ENCODE assay signal across 9 cellular contexts in genomic region chr12:3097186-3097804, GRCh38. TPM values are rescaled to one million over a fixed set of nuclear protein-coding genes. Genes with fewer than 3 reads are reported as not detected.
DNase-seq lines count a peak whose midpoint lies in the region; ATAC-seq and TF ChIP-seq lines count a peak whose summit lies in the region.
"Had no signal": no experiment of that assay in that cellular context is flagged by ENCODE, and none has a peak within 500 bp of the region (broad histone marks: within the 10 kb centered on the region; RNA-seq: fewer than 3 reads in every experiment).

No MANE protein-coding gene starts in this region.

- H3K4me1 Mint-ChIP-seq in MCF 10A (ENCODE audit: insufficient read depth, unreplicated experiment), result peaks cover 25% of the 10 kb centered on the region
- peaks cover 53% of the 10 kb centered on the region for H3K4me1 Mint-ChIP-seq in endothelial cell (ENCODE audit: unreplicated experiment)
- peaks cover 25% of the 10 kb centered on the region for H3K4me1 Mint-ChIP-seq in mesothelial cell of epicardium

- peaks cover 6% of the 10 kb centered on the region for H3K36me3 Mint-ChIP-seq in MCF 10A (ENCODE audit: insufficient read depth, unreplicated experiment)
- H3K36me3 Mint-ChIP-seq in endothelial cell (ENCODE audit: low read depth, unreplicated experiment), result peaks cover 27% of the 10 kb centered on the region
- H3K36me3 Mint-ChIP-seq in mesothelial cell of epicardium, result peaks cover 20% of the 10 kb centered on the region

- 0 to 4% methylated on average over 10 of the region's 10 CpGs for WGBS in aorta, 2 donors

- peak; percentile 86 for ATAC-seq in aorta (ENCODE audit: low FRiP score)
- ATAC-seq in HG02840 (IDR thresholded peaks at IDR 0.05; ENCODE audit: low FRiP score, unreplicated experiment), result no peak
- no peak for ATAC-seq in GM18861 (IDR thresholded peaks at IDR 0.05; ENCODE audit: unreplicated experiment)
- no peak for ATAC-seq in HG03460 (IDR thresholded peaks at IDR 0.05; ENCODE audit: unreplicated experiment)

- H3K4me3 ChIP-seq in breast epithelium, result peak overlapping the region in 1 of 3 donors; percentile 45
- H3K4me3 ChIP-seq in aorta (ENCODE audit: low read length in 2 of 2), result no peak overlapping the region

- H3K27ac Mint-ChIP-seq in MCF 10A (ENCODE audit: low read depth, unreplicated experiment), result no peak overlapping the region
- H3K27ac Mint-ChIP-seq in endothelial cell (ENCODE audit: unreplicated experiment), result peak overlapping the region; percentile 44
- peak overlapping the region; percentile 86 for H3K27ac Mint-ChIP-seq in mesothelial cell of epicardium

- CTCF ChIA-PET in MCF 10A (lab: Yijun Ruan, JAX), result interaction anchor here (0.6 to 2.6 kb wide), 3 partner anchors 9 to 71 kb away, joined by 3 to 7 read pairs (median 4); no protein-coding TSS in a partner anchor

- H3K27me3 ChIP-seq in breast epithelium (no peaks in the 10 kb centered on the region), aorta (ENCODE audit: control insufficient read depth in 1 of 2, insufficient read depth in 2 of 2, low read length in 1 of 2) (no peaks in the 10 kb centered on the region)

- H3K9me3 ChIP-seq in breast epithelium, result no peaks in the 10 kb centered on the region
- no peaks in the 10 kb centered on the region for H3K9me3 ChIP-seq in aorta (ENCODE audit: control insufficient read depth, low read length)

- BruUV-seq in MCF 10A (replicated peaks; lab: Mats Ljungman, UMichigan), result no TSS peak

- H3K36me3 ChIP-seq in breast epithelium (no peaks in the 10 kb centered on the region), aorta (ENCODE audit: control insufficient read depth in 1 of 2, insufficient read depth in 2 of 2, low read length in 1 of 2) (no peaks in the 10 kb centered on the region)

- H3K27ac ChIP-seq in breast epithelium, result peak overlapping the region; percentile 12 to 92
- H3K27ac ChIP-seq in aorta (ENCODE audit: low read depth in 1 of 2, low read length in 2 of 2), result peak overlapping the region; percentile 76 to 96

- no peaks in the 10 kb centered on the region for H3K27me3 Mint-ChIP-seq in MCF 10A (ENCODE audit: insufficient read depth, unreplicated experiment)
- peaks cover 8% of the 10 kb centered on the region for H3K27me3 Mint-ChIP-seq in endothelial cell (ENCODE audit: unreplicated experiment)
- no peaks in the 10 kb centered on the region for H3K27me3 Mint-ChIP-seq in mesothelial cell of epicardium (ENCODE audit: low read depth)

- TF ChIP-seq POLR2A in breast epithelium (IDR thresholded peaks at IDR 0.05), result no peak

- H3K9me3 Mint-ChIP-seq in MCF 10A (ENCODE audit: unreplicated experiment), result peaks cover 6% of the 10 kb centered on the region
- no peaks in the 10 kb centered on the region for H3K9me3 Mint-ChIP-seq in endothelial cell (ENCODE audit: unreplicated experiment)
- peaks cover 11% of the 10 kb centered on the region for H3K9me3 Mint-ChIP-seq in mesothelial cell of epicardium

- peaks cover 8 to 11% of the 10 kb centered on the region in 2 donors for H3K4me1 ChIP-seq in breast epithelium
- peaks cover 0 to 5% of the 10 kb centered on the region in 2 donors for H3K4me1 ChIP-seq in aorta (ENCODE audit: control insufficient read depth in 1 of 2, insufficient read depth in 2 of 2, low read length in 2 of 2)

- no peak overlapping the region for H3K4me3 Mint-ChIP-seq in MCF 10A (ENCODE audit: unreplicated experiment)
- H3K4me3 Mint-ChIP-seq in endothelial cell (ENCODE audit: unreplicated experiment), result no peak overlapping the region
- peak overlapping the region; percentile 41 for H3K4me3 Mint-ChIP-seq in mesothelial cell of epicardium
- H3K4me3 Mint-ChIP-seq: brain had no signal

- DNase-seq in breast epithelium (ENCODE audit: low spot score in 2 of 2), result no peak
- no peak for DNase-seq in MCF 10A (ENCODE audit: unreplicated experiment)
- DNase-seq in endothelial cell (ENCODE audit: low spot score), result peak; percentile 50
- peak; percentile 73 to 82 for DNase-seq in mesothelial cell of epicardium (ENCODE audit: low spot score in 2 of 2, unreplicated experiment in 2 of 2)
- peak; percentile 82 to 93 for DNase-seq in aorta

- TF ChIP-seq CTCF in breast epithelium (IDR thresholded peaks at IDR 0.05) (no peak), MCF 10A (IDR thresholded peaks at IDR 0.05; ENCODE audit: unreplicated experiment) (no peak), endothelial cell (IDR thresholded peaks at IDR 0.05; ENCODE audit: unreplicated experiment) (no peak), mesothelial cell of epicardium (IDR thresholded peaks at IDR 0.05; ENCODE audit: unreplicated experiment) (no peak)

- intact Hi-C loops in breast epithelium (cut with DNase I; ENCODE audit: low total_unique reads) (no loop called here), MCF 10A (cut with micrococcal nuclease) (no loop called here), aorta (cut with DNase I) (no loop called here)

- POLR2A ChIA-PET in MCF 10A (lab: Yijun Ruan, JAX), result no interaction called here

RNA-seq across cellular contexts. Expression of gene TSPAN9, which starts 20.1 kb away (rescaled TPM):
- total RNA-seq in breast epithelium (10 to 100 TPM; 16.8 to 44.9 (median 36.9) TPM), MCF 10A (2022) (12.6 and 13.4 TPM in 2 replicates), endothelial cell (ENCODE audit: unreplicated experiment) (116 TPM), mesothelial cell of epicardium (46.7 to 49.4 TPM (median 48.8 TPM) in 3 replicates), aorta (10 to 100 TPM; 43.5 to 50.6 TPM)
- polyA plus RNA-seq in aorta, result 10 to 100 TPM in 1 of 2 donors, 1 to 10 TPM in 1; 7.1 to 27.4 TPM

Comparison
In these comparisons a context has a peak if more than half of its experiments do, and no peak if none do; other contexts are left out.
1. DNase-seq: peak in endothelial cell (single experiment), mesothelial cell of epicardium (2 of 2) and aorta (2 of 2); none in breast epithelium (0 of 2) and MCF 10A (single experiment).